27 cellular contexts compared by ENCODE assay signal in genomic region chr7:130559184-130559583, GRCh38.
"Had no signal": no experiment of that assay in that cellular context is flagged by ENCODE, and none has a peak within 500 bp of the region (broad histone marks: within the 10 kb centered on the region; RNA-seq: fewer than 3 reads in every experiment).

No MANE protein-coding gene starts in this region.

- H3K27ac Mint-ChIP-seq: activated CD4-positive, alpha-beta T cell treated with anti-CD3 and anti-CD28 coated beads, Interleukin-2, amount 10 ng/mL, durations not matched to agents 24 days and 14 days; activated CD8-positive, alpha-beta memory T cell treated with anti-CD3 and anti-CD28 coated beads, Interleukin-2, amount 10 ng/mL, durations not matched to agents 7 days and 5 days; activated naive CD4-positive, alpha-beta T cell treated with anti-CD3 and anti-CD28 coated beads for 36 hours; activated naive CD8-positive, alpha-beta T cell; activated T-cell treated with anti-CD3 and anti-CD28 coated beads, Interleukin-2, amount 50 U/mL, for 24 hours; activated T-helper 1 cell treated with anti-CD3 and anti-CD28 coated beads, Interleukin-12 subunit alpha, Interleukin-12 subunit beta, Interleukin-2, Interleukin-4 antibody, amounts not matched to agents 30 ng/mL and 10 ng/mL and 1 ng/mL, durations not matched to agents 14 hours and 24 hours and 36 hours; brain; T-helper 1 cell treated with Interleukin-12 subunit alpha and Interleukin-12 subunit beta and Interleukin-4 antibody, amounts not matched to agents 30 μg/mL and 1 μg/mL, for 36 hours; WTC11 had no signal

- ATAC-seq: activated CD8-positive, alpha-beta memory T cell treated with anti-CD3 and anti-CD28 coated beads, Interleukin-2, amount 10 ng/mL, durations not matched to agents 7 days and 5 days; SK-N-SH treated with all-trans-retinoic acid at 6 μM for 48 hours; WTC11 had no signal

- H3K27me3 ChIP-seq: Peyer's patch, SJSA1 had no signal

- H3K27ac ChIP-seq: Peyer's patch, RWPE1, SJSA1 had no signal

- H3K4me3 Mint-ChIP-seq: activated CD4-positive, alpha-beta T cell treated with anti-CD3 and anti-CD28 coated beads, Interleukin-2, amount 10 ng/mL, durations not matched to agents 24 days and 14 days; activated CD8-positive, alpha-beta memory T cell treated with anti-CD3 and anti-CD28 coated beads, Interleukin-2, amount 10 ng/mL, durations not matched to agents 7 days and 5 days; activated naive CD4-positive, alpha-beta T cell treated with anti-CD3 and anti-CD28 coated beads for 36 hours; activated naive CD8-positive, alpha-beta T cell; activated T-cell treated with anti-CD3 and anti-CD28 coated beads, Interleukin-2, amount 50 U/mL, for 24 hours; activated T-helper 1 cell treated with anti-CD3 and anti-CD28 coated beads, Interleukin-12 subunit alpha, Interleukin-12 subunit beta, Interleukin-2, Interleukin-4 antibody, amounts not matched to agents 30 ng/mL and 10 ng/mL and 1 ng/mL, durations not matched to agents 14 hours and 24 hours and 36 hours; brain; T-helper 1 cell treated with Interleukin-12 subunit alpha and Interleukin-12 subunit beta and Interleukin-4 antibody, amounts not matched to agents 30 μg/mL and 1 μg/mL, for 36 hours; WTC11 had no signal

- H3K9me3 ChIP-seq: Peyer's patch, SJSA1 had no signal

- H3K4me1 ChIP-seq: Peyer's patch, SJSA1 had no signal

- DNase-seq: activated CD4-positive, alpha-beta T cell treated with anti-CD3 and anti-CD28 coated beads, Interleukin-2, amount 10 ng/mL, durations not matched to agents 24 days and 14 days; activated CD4-positive, alpha-beta T cell treated with anti-CD3 and anti-CD28 coated beads, Interleukin-2, amount 50 U/mL, for 48 hours; activated CD4-positive, CD25-positive, alpha-beta regulatory T cell treated with anti-CD3 and anti-CD28 coated beads, Interleukin-2, amount 50 U/mL, for 72 hours; activated CD8-positive, alpha-beta memory T cell treated with anti-CD3 and anti-CD28 coated beads, Interleukin-2, amount 10 ng/mL, durations not matched to agents 7 days and 5 days; activated gamma-delta T cell; activated naive CD4-positive, alpha-beta T cell treated with anti-CD3 and anti-CD28 coated beads for 36 hours; activated T-cell treated with anti-CD3 and anti-CD28 coated beads, Interleukin-2, amount 50 U/mL, for 24 hours; amygdala; KG1; NCI-H1092; NCI-H1417; NCI-H1930; NCI-H2171; NCI-H2227 treated with DMSO at 0.1 percent for 48 hours; NCI-H446 treated with DMSO at 0.1 percent for 48 hours; NCI-H524 treated with DMSO at 0.1 percent for 48 hours; NCI-H82; Peyer's patch; SHP77 had no signal

- H3K9me3 Mint-ChIP-seq: activated naive CD4-positive, alpha-beta T cell treated with anti-CD3 and anti-CD28 coated beads for 36 hours; activated T-cell treated with anti-CD3 and anti-CD28 coated beads, Interleukin-2, amount 50 U/mL, for 24 hours; activated T-helper 1 cell treated with anti-CD3 and anti-CD28 coated beads, Interleukin-12 subunit alpha, Interleukin-12 subunit beta, Interleukin-2, Interleukin-4 antibody, amounts not matched to agents 30 ng/mL and 10 ng/mL and 1 ng/mL, durations not matched to agents 14 hours and 24 hours and 36 hours; T-helper 1 cell treated with Interleukin-12 subunit alpha and Interleukin-12 subunit beta and Interleukin-4 antibody, amounts not matched to agents 30 μg/mL and 1 μg/mL, for 36 hours had no signal

- H3K4me3 ChIP-seq: Peyer's patch, SJSA1 had no signal

- H3K4me1 Mint-ChIP-seq: activated CD4-positive, alpha-beta T cell treated with anti-CD3 and anti-CD28 coated beads, Interleukin-2, amount 10 ng/mL, durations not matched to agents 24 days and 14 days; brain; WTC11 had no signal

- H3K27me3 Mint-ChIP-seq: activated CD4-positive, alpha-beta T cell treated with anti-CD3 and anti-CD28 coated beads, Interleukin-2, amount 10 ng/mL, durations not matched to agents 24 days and 14 days; activated CD8-positive, alpha-beta memory T cell treated with anti-CD3 and anti-CD28 coated beads, Interleukin-2, amount 10 ng/mL, durations not matched to agents 7 days and 5 days; activated naive CD8-positive, alpha-beta T cell; activated T-cell treated with anti-CD3 and anti-CD28 coated beads, Interleukin-2, amount 50 U/mL, for 24 hours; brain had no signal
